In the genomic region with DNA sequence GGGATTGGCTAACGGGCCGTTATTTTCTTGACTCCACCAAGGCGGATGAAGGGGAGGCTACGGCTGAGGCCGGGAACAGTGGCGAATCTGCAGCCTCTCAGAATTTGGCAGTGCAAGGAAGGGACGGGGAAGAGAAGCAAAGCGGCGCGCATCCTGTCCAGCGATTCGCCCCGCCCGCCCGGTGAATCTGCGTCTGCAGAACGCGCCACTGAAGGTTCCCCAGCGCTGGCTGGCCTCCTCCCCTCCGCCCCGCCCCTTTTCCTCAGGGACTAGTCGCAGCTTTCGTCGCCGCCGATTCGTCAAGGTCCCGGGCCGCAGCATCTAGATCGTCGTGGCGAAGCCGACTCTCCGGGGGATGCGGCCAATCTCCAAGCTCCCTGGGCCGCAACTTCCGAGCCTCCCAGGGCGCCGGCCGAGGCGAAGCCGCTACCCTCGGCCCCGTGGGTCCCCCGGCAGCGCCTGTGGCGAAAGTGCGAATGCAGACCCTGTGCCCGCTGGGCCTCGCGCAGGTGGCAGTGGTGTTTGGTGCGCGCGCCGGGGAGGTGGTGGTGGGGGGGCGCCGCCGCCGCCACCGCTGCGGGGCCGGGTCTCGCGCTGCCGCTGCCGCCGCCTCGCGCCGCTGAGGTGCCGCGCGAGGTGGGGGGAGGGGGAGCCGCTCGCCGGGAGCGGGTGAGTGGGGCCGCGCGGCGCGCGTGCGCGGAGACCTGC, we compare ENCODE assay signal across 8 cellular contexts. TPM values are rescaled to one million over a fixed set of nuclear protein-coding genes. Genes with fewer than 3 reads are reported as not detected.
DNase-seq lines count a peak whose midpoint lies in the region; ATAC-seq, FAIRE-seq and TF ChIP-seq lines count a peak whose summit lies in the region.

TSS of gene SETD1A (plus strand) at position 299 of the 708 bp plus-strand sequence. CDS start 978 bp downstream, outside the sequence.

- peaks cover 22 to 27% of the 10 kb centered on the region in 2 experiments for H3K36me3 ChIP-seq in keratinocyte (ENCODE audit: control insufficient read depth in 2 of 2, extremely low read depth in 1 of 2, insufficient read depth in 2 of 2, low read length in 2 of 2)

- H4K20me1 ChIP-seq in keratinocyte (ENCODE audit: control insufficient read depth, extremely low read depth, insufficient read depth, low read length), result peaks cover 2% of the 10 kb centered on the region

- peak; percentile 34 for TF ChIP-seq POLR2A in GM19193 (IDR thresholded peaks at IDR 0.05; ENCODE audit: extremely low read depth, insufficient read depth, insufficient read length)

- peak within 1 kb of the TSS; percentile 90 for H3K4me3 Mint-ChIP-seq in central memory CD8-positive, alpha-beta T cell

- ATAC-seq in HG03378 (IDR thresholded peaks at IDR 0.05; ENCODE audit: unreplicated experiment), result peak; percentile 53
- ATAC-seq in central memory CD8-positive, alpha-beta T cell (replicated peaks; ENCODE audit: extremely low read depth, poor library complexity, severe bottlenecking), result peak; percentile 88

- FAIRE-seq in keratinocyte (lab: Jason Lieb, UNC), result no peak

- peak within 1 kb of the TSS; percentile 97 for H3K27ac ChIP-seq in keratinocyte (ENCODE audit: control insufficient read depth, insufficient read depth, low read length)

- no peaks in the 10 kb centered on the region for H3K9me3 ChIP-seq in keratinocyte (ENCODE audit: control insufficient read depth, low read depth, low read length)

- peak within 1 kb of the TSS; percentile 93 for H3K27ac Mint-ChIP-seq in central memory CD8-positive, alpha-beta T cell (ENCODE audit: low read depth)

- peak within 1 kb of the TSS; percentile 90 for H3K4me2 ChIP-seq in keratinocyte (ENCODE audit: control insufficient read depth, extremely low read depth, insufficient read depth, low read depth, low read length)

- no peaks in the 10 kb centered on the region for H3K9me1 ChIP-seq in keratinocyte (ENCODE audit: control insufficient read depth, extremely low read depth, insufficient read depth, low read length)

- peak within 1 kb of the TSS; percentile 82 for H2AFZ ChIP-seq in keratinocyte (ENCODE audit: control insufficient read depth, low read length)

- no peak for TF ChIP-seq CTCF in keratinocyte (optimal IDR thresholded peaks at IDR 0.05 in 1 of 3, IDR thresholded peaks at IDR 0.05 in 1 of 3, conservative IDR thresholded peaks at IDR 0.05 in 1 of 3; ENCODE audit: extremely low read depth in 1 of 3, insufficient read depth in 2 of 3, low read length in 3 of 3)

- peaks cover 24% of the 10 kb centered on the region for H3K79me2 ChIP-seq in keratinocyte (ENCODE audit: control insufficient read depth, insufficient read depth, low read length)

- peak within 1 kb of the TSS; percentile 79 to 89 (median 85) for H3K4me3 ChIP-seq in keratinocyte (ENCODE audit: control insufficient read depth in 2 of 3, extremely low read depth in 1 of 3, insufficient read depth in 2 of 3, low read depth in 1 of 3, low read length in 3 of 3)

- peak; percentile 97 for DNase-seq in AG20443 (ENCODE audit: low spot score)
- DNase-seq in NCI-H446 treated with DMSO at 0.1 percent for 48 hours (lab: John Stamatoyannopoulos, UW), result peak; percentile 84
- DNase-seq in activated CD4-positive, CD25-positive, alpha-beta regulatory T cell treated with anti-CD3 and anti-CD28 coated beads, Interleukin-2, amount 50 U/mL, for 72 hours, result peak; percentile 95
- DNase-seq in central memory CD8-positive, alpha-beta T cell (ENCODE audit: low spot score in 2 of 2), result peak; percentile 95 to 97
- no peak for DNase-seq in keratinocyte (ENCODE audit: low read depth, low spot score)
- peak; percentile 97 for DNase-seq in stimulated activated CD4-positive, alpha-beta T cell treated with anti-CD3 and anti-CD28 coated beads, Interleukin-12 subunit alpha, Interleukin-12 subunit beta, amount 100 ng/mL, for 4 hours

- dilution Hi-C loops in keratinocyte (cut with MboI; ENCODE audit: extremely low pct_ligation_motif_present, low sequenced_read_pairs), result no loop called here

- H3K36me3 Mint-ChIP-seq in central memory CD8-positive, alpha-beta T cell (ENCODE audit: insufficient read depth), result peaks cover 41% of the 10 kb centered on the region

- no peaks in the 10 kb centered on the region for H3K27me3 Mint-ChIP-seq in central memory CD8-positive, alpha-beta T cell

- peaks cover 37% of the 10 kb centered on the region for H3K4me1 Mint-ChIP-seq in central memory CD8-positive, alpha-beta T cell

- H3K27me3 ChIP-seq in keratinocyte (ENCODE audit: control insufficient read depth, extremely low read depth, insufficient read depth, low read length), result no peaks in the 10 kb centered on the region

- H3K9ac ChIP-seq in keratinocyte (ENCODE audit: control insufficient read depth, extremely low read depth, insufficient read depth, low read length), result peak within 1 kb of the TSS; percentile 99

- H3K4me1 ChIP-seq in keratinocyte (ENCODE audit: control insufficient read depth, extremely low read depth, insufficient read depth, low read length), result peaks cover 12% of the 10 kb centered on the region

- H3K9me3 Mint-ChIP-seq in central memory CD8-positive, alpha-beta T cell, result no peaks in the 10 kb centered on the region

RNA-seq across cellular contexts. Expression of gene SETD1A, which starts in this region (rescaled TPM):
- polyA plus RNA-seq in keratinocyte, result 0.94 to 3.7 TPM (median 1.1 TPM) in 3 replicates
- 3.0 TPM for polyA plus RNA-seq in keratinocyte (2011; ENCODE audit: low read depth)
- polyA plus RNA-seq in keratinocyte (2011; cell fraction: cytosol; rRNA removed), result 1.4 and 2.1 TPM in 2 replicates
- polyA plus RNA-seq in keratinocyte (2011; cell fraction: nucleus; rRNA removed), result 8.9 and 11.2 TPM in 2 replicates
- polyA plus RNA-seq in keratinocyte (2012; ENCODE audit: low replicate concordance), result 4.7 and 10.9 TPM in 2 replicates
- polyA minus RNA-seq in keratinocyte, result 1.5 to 17.4 TPM (median 2.2 TPM) in 3 replicates
- polyA minus RNA-seq in keratinocyte (2011; cell fraction: cytosol; rRNA and poly(A)+ RNA removed), result 2.5 TPM
- polyA minus RNA-seq in keratinocyte (2011; cell fraction: nucleus; rRNA and poly(A)+ RNA removed), result 3.7 and 5.2 TPM in 2 replicates
